Comparison of ENCODE assay signal across 22 cellular contexts in genomic region chr1:34532113-34532512, GRCh38.
A peak's percentile ranks its signal among the peaks of the same experiment; 100 is the strongest.
DNase-seq lines count a peak whose midpoint lies in the region; ATAC-seq and TF ChIP-seq lines count a peak whose summit lies in the region.
"Had no signal": no experiment of that assay in that cellular context is flagged by ENCODE, and none has a peak within 500 bp of the region (broad histone marks: within the 10 kb centered on the region; RNA-seq: fewer than 3 reads in every experiment).

No MANE protein-coding gene starts in this region.

- H3K36me3 Mint-ChIP-seq in activated naive CD4-positive, alpha-beta T cell treated with anti-CD3 and anti-CD28 coated beads, Interleukin-2, amount 10 ng/mL, durations not matched to agents 7 days and 5 days = no peaks in the 10 kb centered on the region
- H3K36me3 Mint-ChIP-seq: activated naive CD4-positive, alpha-beta T cell treated with anti-CD3 and anti-CD28 coated beads, Interleukin-2, amount 50 U/mL, for 72 hours; IgD-negative memory B cell; stimulated activated effector memory CD8-positive, alpha-beta T cell treated with anti-CD3 and anti-CD28 coated beads, Interleukin-12 subunit alpha, Interleukin-12 subunit beta, amount 100 ng/mL, for 72 hours had no signal

- ATAC-seq in GM19025 (IDR thresholded peaks at IDR 0.05; ENCODE audit: low read depth, unreplicated experiment) (peak; percentile 67), GM21447 (IDR thresholded peaks at IDR 0.05; ENCODE audit: unreplicated experiment) (peak; percentile 48), HG02870 (IDR thresholded peaks at IDR 0.05; ENCODE audit: unreplicated experiment) (peak; percentile 59), HG03565 (IDR thresholded peaks at IDR 0.05; ENCODE audit: unreplicated experiment) (no peak)
- ATAC-seq: activated naive CD4-positive, alpha-beta T cell treated with anti-CD3 and anti-CD28 coated beads, Interleukin-2, amount 50 U/mL, for 72 hours; lower lobe of right lung; psoas muscle; stimulated activated effector memory CD8-positive, alpha-beta T cell treated with anti-CD3 and anti-CD28 coated beads, Interleukin-12 subunit alpha, Interleukin-12 subunit beta, amount 100 ng/mL, for 72 hours had no signal

- peak; percentile 48 for DNase-seq in GM12864 (ENCODE audit: low read depth)
- DNase-seq in DMS 273 treated with DMSO at 0.1 percent for 48 hours (lab: John Stamatoyannopoulos, UW) = no peak
- DNase-seq in NCI-H2196 (lab: John Stamatoyannopoulos, UW; ENCODE audit: unreplicated experiment) = no peak
- no peak for DNase-seq in activated naive CD4-positive, alpha-beta T cell treated with anti-CD3 and anti-CD28 coated beads, Interleukin-2, amount 10 ng/mL, durations not matched to agents 7 days and 5 days
- DNase-seq: activated CD4-positive, alpha-beta T cell treated with anti-CD3 and anti-CD28 coated beads for 1 hour; Calu3; foreskin fibroblast; lower lobe of right lung; NCI-H526; psoas muscle; SHP77 had no signal

- H3K4me1 Mint-ChIP-seq in activated naive CD4-positive, alpha-beta T cell treated with anti-CD3 and anti-CD28 coated beads, Interleukin-2, amount 10 ng/mL, durations not matched to agents 7 days and 5 days = no peaks in the 10 kb centered on the region
- H3K4me1 Mint-ChIP-seq: stimulated activated effector memory CD8-positive, alpha-beta T cell treated with anti-CD3 and anti-CD28 coated beads, Interleukin-12 subunit alpha, Interleukin-12 subunit beta, amount 100 ng/mL, for 72 hours had no signal

- no peak for TF ChIP-seq CTCF in GM12864 (IDR thresholded peaks at IDR 0.05; ENCODE audit: low read depth, low read length, missing control alignments)

- no peaks in the 10 kb centered on the region for H3K9me3 Mint-ChIP-seq in activated naive CD4-positive, alpha-beta T cell treated with anti-CD3 and anti-CD28 coated beads, Interleukin-2, amount 10 ng/mL, durations not matched to agents 7 days and 5 days
- H3K9me3 Mint-ChIP-seq: activated T-helper 1 cell treated with anti-CD3 and anti-CD28 coated beads, Interleukin-12 subunit alpha, Interleukin-12 subunit beta, Interleukin-2, Interleukin-4 antibody, amounts not matched to agents 30 ng/mL and 10 ng/mL and 1 ng/mL, durations not matched to agents 14 hours and 24 hours and 36 hours; stimulated activated effector memory CD8-positive, alpha-beta T cell treated with anti-CD3 and anti-CD28 coated beads, Interleukin-12 subunit alpha, Interleukin-12 subunit beta, amount 100 ng/mL, for 72 hours had no signal

- CTCF ChIA-PET in activated naive CD4-positive, alpha-beta T cell treated with anti-CD3 and anti-CD28 coated beads, Interleukin-2, amount 10 ng/mL, durations not matched to agents 7 days and 5 days (lab: Charles Lee) = no interaction called here

- H3K4me3 ChIP-seq in GM12864 (ENCODE audit: low read depth, low read length) = no peak overlapping the region; the same call in 1 of the 2 replicates
- H3K4me3 ChIP-seq: BLaER1 treated with 17β-estradiol and CSF1 and Interleukin-3, amounts not matched to agents 10 nM and 100 nM; lower lobe of right lung; psoas muscle; suprapubic skin; vagina had no signal

- no peak overlapping the region for H3K4me3 Mint-ChIP-seq in activated naive CD4-positive, alpha-beta T cell treated with anti-CD3 and anti-CD28 coated beads, Interleukin-2, amount 10 ng/mL, durations not matched to agents 7 days and 5 days
- H3K4me3 Mint-ChIP-seq: activated T-helper 1 cell treated with anti-CD3 and anti-CD28 coated beads, Interleukin-12 subunit alpha, Interleukin-12 subunit beta, Interleukin-2, Interleukin-4 antibody, amounts not matched to agents 30 ng/mL and 10 ng/mL and 1 ng/mL, durations not matched to agents 14 hours and 24 hours and 36 hours; stimulated activated effector memory CD8-positive, alpha-beta T cell treated with anti-CD3 and anti-CD28 coated beads, Interleukin-12 subunit alpha, Interleukin-12 subunit beta, amount 100 ng/mL, for 72 hours had no signal

- H3K27ac Mint-ChIP-seq in activated naive CD4-positive, alpha-beta T cell treated with anti-CD3 and anti-CD28 coated beads, Interleukin-2, amount 10 ng/mL, durations not matched to agents 7 days and 5 days = no peak overlapping the region
- H3K27ac Mint-ChIP-seq: activated naive CD4-positive, alpha-beta T cell treated with anti-CD3 and anti-CD28 coated beads, Interleukin-2, amount 50 U/mL, for 72 hours; activated T-helper 1 cell treated with anti-CD3 and anti-CD28 coated beads, Interleukin-12 subunit alpha, Interleukin-12 subunit beta, Interleukin-2, Interleukin-4 antibody, amounts not matched to agents 30 ng/mL and 10 ng/mL and 1 ng/mL, durations not matched to agents 14 hours and 24 hours and 36 hours; IgD-negative memory B cell; stimulated activated effector memory CD8-positive, alpha-beta T cell treated with anti-CD3 and anti-CD28 coated beads, Interleukin-12 subunit alpha, Interleukin-12 subunit beta, amount 100 ng/mL, for 72 hours had no signal

- peaks cover 18% of the 10 kb centered on the region for H3K27me3 Mint-ChIP-seq in activated naive CD4-positive, alpha-beta T cell treated with anti-CD3 and anti-CD28 coated beads, Interleukin-2, amount 10 ng/mL, durations not matched to agents 7 days and 5 days
